7 cellular contexts compared by ENCODE assay signal in genomic region chr15:89556413-89557262, GRCh38. TPM values are rescaled to one million over a fixed set of nuclear protein-coding genes. Genes with fewer than 3 reads are reported as not detected.
DNase-seq lines count a peak whose midpoint lies in the region; ATAC-seq and TF ChIP-seq lines count a peak whose summit lies in the region.

No MANE protein-coding gene starts in this region.

- DNase-seq in GM03348 (ENCODE audit: low spot score), result peak; percentile 79
- peak; percentile 47 to 51 for DNase-seq in SHP77 (lab: John Stamatoyannopoulos, UW)
- peak in 38 of 58 donors; percentile 1 to 64 (median 18) for DNase-seq in anterior cingulate cortex (lab: John Stamatoyannopoulos, UW)
- DNase-seq in right cardiac atrium, result no peak
- DNase-seq in sigmoid colon, result no peak

- no peaks in the 10 kb centered on the region for H4K20me1 ChIP-seq in Loucy (ENCODE audit: insufficient read depth, low read length, poor library complexity, severe bottlenecking)

- ATAC-seq in right cardiac atrium (peak; percentile 45 to 50), GM21367 (IDR thresholded peaks at IDR 0.05; ENCODE audit: unreplicated experiment) (no peak)

- TF ChIP-seq CTCF in Loucy (conservative IDR thresholded peaks at IDR 0.05; ENCODE audit: low read length), result peak; percentile 87
- peak in 3 of 4 experiments; percentile 31 to 78 (median 60) for TF ChIP-seq CTCF in sigmoid colon (IDR thresholded peaks at IDR 0.05)

- no peak for TF ChIP-seq EP300 in sigmoid colon (IDR thresholded peaks at IDR 0.05)

- no peaks in the 10 kb centered on the region for H3K27me3 ChIP-seq in Loucy (ENCODE audit: insufficient read depth, low read length, poor library complexity, severe bottlenecking)
- H3K27me3 ChIP-seq in right cardiac atrium (ENCODE audit: control insufficient read depth, insufficient read depth), result no peaks in the 10 kb centered on the region
- H3K27me3 ChIP-seq in sigmoid colon, result peaks cover 0 to 7% (median 0%) of the 10 kb centered on the region in 3 donors

- H3K36me3 ChIP-seq in Loucy (ENCODE audit: insufficient read depth, low read length), result no peaks in the 10 kb centered on the region
- no peaks in the 10 kb centered on the region for H3K36me3 ChIP-seq in sigmoid colon

- intact Hi-C loops in right cardiac atrium (cut with DNase I), result loop anchor here in 1 of 4 donors (10.0 kb wide), 1 partner anchor 202 kb away; no protein-coding TSS in a partner anchor
- intact Hi-C loops in sigmoid colon (cut with DNase I), result loop anchor here (5.0 to 10.0 kb wide), 2 partner anchors 112 to 199 kb away; no protein-coding TSS in a partner anchor

- H3F3A ChIP-seq in Loucy (ENCODE audit: low read depth), result no peaks in the 10 kb centered on the region

- H3K9ac ChIP-seq in Loucy (ENCODE audit: low read depth, low read length, poor library complexity, severe bottlenecking), result no peak overlapping the region

- H3K4me2 ChIP-seq in Loucy (ENCODE audit: low read depth, low read length, poor library complexity, severe bottlenecking), result no peak overlapping the region

- 46% methylated on average over 9 of the region's 9 CpGs for WGBS in right cardiac atrium
- WGBS in sigmoid colon, 2 donors, result 50 to 51% methylated on average over 9 of the region's 9 CpGs

- no peaks in the 10 kb centered on the region for H3K9me3 ChIP-seq in Loucy (ENCODE audit: insufficient read depth, low read depth, low read length)
- no peaks in the 10 kb centered on the region for H3K9me3 ChIP-seq in right cardiac atrium (ENCODE audit: control insufficient read depth, low read length)
- H3K9me3 ChIP-seq in sigmoid colon, result no peaks in the 10 kb centered on the region

- H3K79me2 ChIP-seq in Loucy (ENCODE audit: insufficient read depth, low read length), result no peaks in the 10 kb centered on the region

- TF ChIP-seq POLR2A in sigmoid colon (IDR thresholded peaks at IDR 0.05), result no peak

- H3K4me3 ChIP-seq in Loucy (ENCODE audit: low read length, poor library complexity, severe bottlenecking) (no peak overlapping the region), right cardiac atrium (ENCODE audit: low read length) (no peak overlapping the region), sigmoid colon (no peak overlapping the region)

- H3K27ac ChIP-seq in right cardiac atrium (ENCODE audit: low read length) (no peak overlapping the region), sigmoid colon (no peak overlapping the region)

- H3K9me2 ChIP-seq in Loucy (replicated peaks; ENCODE audit: low read depth, low read length), result no peaks in the 10 kb centered on the region

- no peaks in the 10 kb centered on the region for H3K4me1 ChIP-seq in Loucy (ENCODE audit: insufficient read depth, low read length, poor library complexity, severe bottlenecking)
- no peaks in the 10 kb centered on the region for H3K4me1 ChIP-seq in right cardiac atrium (ENCODE audit: control insufficient read depth, insufficient read depth, low read length)
- no peaks in the 10 kb centered on the region for H3K4me1 ChIP-seq in sigmoid colon

- no peak overlapping the region for H2AFZ ChIP-seq in Loucy (ENCODE audit: low read length)

RNA-seq across cellular contexts. Expression of gene TICRR, which starts 18.6 kb away (rescaled TPM):
- total RNA-seq in right cardiac atrium (under 1 TPM in 3 of 4 donors, not detected in 1; 0.06 to 0.23 (median 0.18) TPM), sigmoid colon (under 1 TPM in 1 of 4 donors, not detected in 3; 0.14 TPM)
- polyA plus RNA-seq in right cardiac atrium (0.09 TPM), sigmoid colon (1 to 10 TPM in 1 of 3 donors, under 1 TPM in 2; 0.23 to 3.5 (median 0.60) TPM)

Comparison
In these comparisons a context has a peak if more than half of its experiments do, and no peak if none do; other contexts are left out.
1. DNase-seq: peak in GM03348 (single experiment), SHP77 (2 of 2) and anterior cingulate cortex (38 of 58); none in right cardiac atrium (0 of 3) and sigmoid colon (single experiment).